1 cellular context compared by ENCODE assay signal in genomic region chr6:87590989-87591388, GRCh38.
TF ChIP-seq lines count a peak whose summit lies in the region.

No MANE protein-coding gene starts in this region.

TF ChIP-seq in WTC11, 78 proteins besides CTCF, POLR2A, EP300 and RAD21 (continued from another document):
- TF ChIP-seq, protein P1, sequence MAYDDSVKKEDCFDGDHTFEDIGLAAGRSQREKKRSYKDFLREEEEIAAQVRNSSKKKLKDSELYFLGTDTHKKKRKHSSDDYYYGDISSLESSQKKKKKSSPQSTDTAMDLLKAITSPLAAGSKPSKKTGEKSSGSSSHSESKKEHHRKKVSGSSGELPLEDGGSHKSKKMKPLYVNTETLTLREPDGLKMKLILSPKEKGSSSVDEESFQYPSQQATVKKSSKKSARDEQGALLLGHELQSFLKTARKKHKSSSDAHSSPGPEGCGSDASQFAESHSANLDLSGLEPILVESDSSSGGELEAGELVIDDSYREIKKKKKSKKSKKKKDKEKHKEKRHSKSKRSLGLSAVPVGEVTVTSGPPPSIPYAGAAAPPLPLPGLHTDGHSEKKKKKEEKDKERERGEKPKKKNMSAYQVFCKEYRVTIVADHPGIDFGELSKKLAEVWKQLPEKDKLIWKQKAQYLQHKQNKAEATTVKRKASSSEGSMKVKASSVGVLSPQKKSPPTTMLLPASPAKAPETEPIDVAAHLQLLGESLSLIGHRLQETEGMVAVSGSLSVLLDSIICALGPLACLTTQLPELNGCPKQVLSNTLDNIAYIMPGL (CRISPR knock-in tag; IDR thresholded peaks at IDR 0.05) = no peak
- no peak for TF ChIP-seq TCF7 (CRISPR knock-in tag; IDR thresholded peaks at IDR 0.05; ENCODE audit: low read depth)
- TF ChIP-seq GABPB1 (CRISPR knock-in tag; IDR thresholded peaks at IDR 0.05) = no peak
